ENCODE assay signal across 8 cellular contexts in the genomic region with DNA sequence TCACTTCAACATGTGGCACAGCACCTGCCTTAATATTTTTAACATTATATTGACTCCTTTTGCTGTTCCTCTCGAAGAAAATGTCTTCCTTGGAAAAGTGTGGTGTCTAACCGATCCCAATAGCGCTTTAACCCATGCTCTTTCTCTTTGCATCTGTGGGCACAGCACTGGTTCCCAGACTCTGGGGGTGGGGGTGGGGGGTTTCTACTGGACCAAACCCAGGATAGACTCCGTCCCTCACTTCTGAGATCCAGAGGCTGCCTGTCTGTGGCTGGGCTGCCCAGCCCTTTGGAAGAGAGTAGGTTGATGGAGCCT. TPM values are rescaled to one million over a fixed set of nuclear protein-coding genes. Genes with fewer than 3 reads are reported as not detected.
DNase-seq lines count a peak whose midpoint lies in the region; ATAC-seq, FAIRE-seq and TF ChIP-seq lines count a peak whose summit lies in the region.

No MANE protein-coding gene starts in this region.

- H3K27ac ChIP-seq in astrocyte (ENCODE audit: low read depth, low read length) (peak overlapping the region; percentile 71), upper lobe of left lung (peak overlapping the region; percentile 81 to 92 (median 89))

- H3K9ac ChIP-seq in astrocyte (ENCODE audit: low read length): peak overlapping the region; percentile 71

- H3K4me1 ChIP-seq in astrocyte (ENCODE audit: insufficient read depth, low read length) (peaks cover 14% of the 10 kb centered on the region), upper lobe of left lung (peaks cover 10 to 34% (median 21%) of the 10 kb centered on the region in 4 donors)

- H3K36me3 Mint-ChIP-seq in activated naive CD4-positive, alpha-beta T cell treated with anti-CD3 and anti-CD28 coated beads, Interleukin-2, amount 50 U/mL, for 24 hours: peaks cover 2% of the 10 kb centered on the region
- H3K36me3 Mint-ChIP-seq in astrocyte (ENCODE audit: low read depth, unreplicated experiment): no peaks in the 10 kb centered on the region

- peaks cover 32% of the 10 kb centered on the region for H3K4me1 Mint-ChIP-seq in activated naive CD4-positive, alpha-beta T cell treated with anti-CD3 and anti-CD28 coated beads, Interleukin-2, amount 50 U/mL, for 24 hours
- peaks cover 17% of the 10 kb centered on the region for H3K4me1 Mint-ChIP-seq in astrocyte (ENCODE audit: low read depth, unreplicated experiment)

- no peaks in the 10 kb centered on the region for H3K27me3 ChIP-seq in astrocyte (ENCODE audit: insufficient read depth, low read length)
- no peaks in the 10 kb centered on the region for H3K27me3 ChIP-seq in upper lobe of left lung

- H3K9me3 Mint-ChIP-seq in activated naive CD4-positive, alpha-beta T cell treated with anti-CD3 and anti-CD28 coated beads, Interleukin-2, amount 50 U/mL, for 24 hours: no peaks in the 10 kb centered on the region
- no peaks in the 10 kb centered on the region for H3K9me3 Mint-ChIP-seq in astrocyte (ENCODE audit: unreplicated experiment)

- H3K36me3 ChIP-seq in astrocyte (ENCODE audit: insufficient read depth, low read length): no peaks in the 10 kb centered on the region
- H3K36me3 ChIP-seq in upper lobe of left lung: no peaks in the 10 kb centered on the region

- 31 to 43% methylated on average over 4 of the region's 4 CpGs for WGBS in upper lobe of left lung, 2 donors

- peak overlapping the region; percentile 98 for H3K27ac Mint-ChIP-seq in activated naive CD4-positive, alpha-beta T cell treated with anti-CD3 and anti-CD28 coated beads, Interleukin-2, amount 50 U/mL, for 24 hours
- H3K27ac Mint-ChIP-seq in astrocyte (ENCODE audit: unreplicated experiment): peak overlapping the region; percentile 85

- DNase-seq in activated naive CD4-positive, alpha-beta T cell treated with anti-CD3 and anti-CD28 coated beads, Interleukin-2, amount 50 U/mL, for 16 hours: no peak
- DNase-seq in astrocyte (ENCODE audit: low read depth): no peak
- peak; percentile 48 for DNase-seq in medulla oblongata (ENCODE audit: extremely low spot score)
- DNase-seq in upper lobe of left lung: no peak
- no peak for DNase-seq in mesenteric fat pad (ENCODE audit: low spot score)
- no peak for DNase-seq in CD1c-positive myeloid dendritic cell (ENCODE audit: extremely low spot score)
- no peak for DNase-seq in stimulated activated CD8-positive, alpha-beta memory T cell treated with anti-CD3 and anti-CD28 coated beads, Interleukin-4, amount 100 ng/mL, for 48 hours

- TF ChIP-seq CTCF in astrocyte (IDR thresholded peaks at IDR 0.05; ENCODE audit: insufficient read depth, low read depth, low read length) (no peak), upper lobe of left lung (IDR thresholded peaks at IDR 0.05) (no peak)

- no peak for FAIRE-seq in astrocyte (lab: Jason Lieb, UNC)

- no peak for ATAC-seq in upper lobe of left lung (ENCODE audit: low FRiP score in 2 of 2)

- TF ChIP-seq POLR2A in upper lobe of left lung (IDR thresholded peaks at IDR 0.05): no peak

- peak overlapping the region; percentile 97 for H3K4me2 ChIP-seq in astrocyte (ENCODE audit: low read length)

- H3K4me3 ChIP-seq in astrocyte (ENCODE audit: insufficient read depth, low read depth, low read length): peak overlapping the region; percentile 55
- H3K4me3 ChIP-seq in upper lobe of left lung: peak overlapping the region; percentile 12 to 68 (median 56)

- H3K4me3 Mint-ChIP-seq in activated naive CD4-positive, alpha-beta T cell treated with anti-CD3 and anti-CD28 coated beads, Interleukin-2, amount 50 U/mL, for 24 hours: peak overlapping the region; percentile 91
- H3K4me3 Mint-ChIP-seq in astrocyte (ENCODE audit: unreplicated experiment): peak overlapping the region; percentile 74

- peaks cover 1% of the 10 kb centered on the region for H3K27me3 Mint-ChIP-seq in activated naive CD4-positive, alpha-beta T cell treated with anti-CD3 and anti-CD28 coated beads, Interleukin-2, amount 50 U/mL, for 24 hours
- H3K27me3 Mint-ChIP-seq in astrocyte (ENCODE audit: low read depth, unreplicated experiment): no peaks in the 10 kb centered on the region

- no peak for TF ChIP-seq EP300 in upper lobe of left lung (IDR thresholded peaks at IDR 0.05)

- H3K9me3 ChIP-seq in astrocyte (ENCODE audit: insufficient read depth, low read depth, low read length): no peaks in the 10 kb centered on the region
- no peaks in the 10 kb centered on the region for H3K9me3 ChIP-seq in upper lobe of left lung

- peaks cover 20% of the 10 kb centered on the region for H3K79me2 ChIP-seq in astrocyte (ENCODE audit: insufficient read depth, low read length)

- peaks cover 3% of the 10 kb centered on the region for H4K20me1 ChIP-seq in astrocyte (ENCODE audit: insufficient read depth, low read length)

- peak overlapping the region; percentile 98 for H2AFZ ChIP-seq in astrocyte (ENCODE audit: low read depth, low read length)

RNA-seq across cellular contexts. Expression of gene ZNF292, which starts 3.9 kb away (rescaled TPM):
- total RNA-seq in astrocyte: 26.7 and 31.5 TPM in 2 replicates
- 10 to 100 TPM; 19.9 to 60.8 (median 32.0) TPM for total RNA-seq in upper lobe of left lung
- total RNA-seq in mesenteric fat pad: 30.4 TPM

RNA-seq across cellular contexts. Expression of gene CGA, which starts 56.5 kb away (rescaled TPM):
- total RNA-seq in astrocyte (1.5 and 2.0 TPM in 2 replicates), upper lobe of left lung (not detected), mesenteric fat pad (not detected)
